Comparison of ENCODE assay signal across 16 cellular contexts in genomic region chr19:14198384-14199376, GRCh38. TPM values are rescaled to one million over a fixed set of nuclear protein-coding genes. Genes with fewer than 3 reads are reported as not detected.
DNase-seq lines count a peak whose midpoint lies in the region; ATAC-seq and TF ChIP-seq lines count a peak whose summit lies in the region.
"Had no signal": no experiment of that assay in that cellular context is flagged by ENCODE, and none has a peak within 500 bp of the region (broad histone marks: within the 10 kb centered on the region; RNA-seq: fewer than 3 reads in every experiment).

No MANE protein-coding gene starts in this region.

- ATAC-seq in SK-N-SH treated with all-trans-retinoic acid at 6 μM for 48 hours = no peak
- no peak for ATAC-seq in upper lobe of right lung
- ATAC-seq: heart right ventricle, lower lobe of right lung had no signal

- H3K4me2 ChIP-seq in SK-N-SH = no peak overlapping the region

- no peaks in the 10 kb centered on the region; the same call in 1 of the 2 replicates for H3K79me2 ChIP-seq in SK-N-SH (ENCODE audit: insufficient read depth)

- H3K27ac ChIP-seq in SK-N-SH (ENCODE audit: low read depth in 2 of 2, low read length in 1 of 2) (no peak overlapping the region), upper lobe of right lung (no peak overlapping the region)
- H3K27ac ChIP-seq: heart right ventricle, lower lobe of right lung, spleen, thyroid gland, VCaP had no signal

- H3K4me1 ChIP-seq in SK-N-SH (ENCODE audit: control insufficient read depth in 1 of 2, insufficient read depth in 2 of 2, low read depth in 1 of 2, low read length in 1 of 2) (no peaks in the 10 kb centered on the region; a peak in 1 of 4 replicates), upper lobe of right lung (no peaks in the 10 kb centered on the region)

- no peak overlapping the region for H3K9ac ChIP-seq in SK-N-SH

- peaks cover 3% of the 10 kb centered on the region for H3F3A ChIP-seq in SK-N-SH (replicated peaks; ENCODE audit: insufficient read depth)

- DNase-seq in SK-N-SH (peak; percentile 51), NCI-H1694 treated with DMSO at 0.1 percent for 48 hours (lab: John Stamatoyannopoulos, UW) (peak; percentile 47), cardiac fibroblast (ENCODE audit: low read depth in 2 of 2) (peak; percentile 12 to 30), putamen (ENCODE audit: low spot score) (peak; percentile 58), 8988T (no peak), upper lobe of right lung (no peak)
- no peak for DNase-seq in activated effector memory CD4-positive, alpha-beta T cell treated with Interleukin-2 at 50 U/mL for 16 hours
- DNase-seq: activated T-cell treated with anti-CD3 and anti-CD28 coated beads, Interleukin-2, amount 50 U/mL, for 1 hour; effector CD8-positive, alpha-beta T cell; heart right ventricle; lower lobe of right lung; NCI-H345; spleen; thyroid gland had no signal

- WGBS in SK-N-SH (ENCODE audit: low lambda C conversion rate) = 87% methylated on average over 17 of the region's 18 CpGs

- H3K9me2 ChIP-seq in SK-N-SH = no peaks in the 10 kb centered on the region

- intact Hi-C loops in upper lobe of right lung (cut with DNase I) = loop anchor here (10.0 kb wide), 1 partner anchor 136 kb away; no protein-coding TSS in a partner anchor

- TF ChIP-seq CTCF in SK-N-SH (IDR thresholded peaks at IDR 0.05) (no peak), cardiac fibroblast (IDR thresholded peaks at IDR 0.05; ENCODE audit: low read depth, low read length) (peak; percentile 21), upper lobe of right lung (IDR thresholded peaks at IDR 0.05) (no peak)

- no peak for TF ChIP-seq EP300 in SK-N-SH (IDR thresholded peaks at IDR 0.05; ENCODE audit: borderline replicate concordance in 1 of 2, low read depth in 1 of 2, low read length in 1 of 2)

- H3K27me3 ChIP-seq in SK-N-SH (ENCODE audit: insufficient read depth) (no peaks in the 10 kb centered on the region), upper lobe of right lung (no peaks in the 10 kb centered on the region)
- H3K27me3 ChIP-seq: heart right ventricle, thyroid gland had no signal

- CTCF ChIA-PET in SK-N-SH (lab: Yijun Ruan, JAX) = interaction anchor here (0.7 to 5.8 kb wide), 10 partner anchors 15 to 281 kb away, joined by 3 to 64 read pairs (median 4); no protein-coding TSS in a partner anchor

- peak; percentile 31; the same call in 1 of the 2 replicates for TF ChIP-seq RAD21 in SK-N-SH (IDR thresholded peaks at IDR 0.05; ENCODE audit: low read length)

- H3K4me3 ChIP-seq in SK-N-SH (ENCODE audit: low read depth in 2 of 2, low read length in 1 of 2) (no peak overlapping the region), cardiac fibroblast (replicated peaks in 1 of 2; ENCODE audit: low read depth in 2 of 2, low read length in 2 of 2) (no peak overlapping the region), upper lobe of right lung (no peak overlapping the region)
- H3K4me3 ChIP-seq: heart right ventricle, lower lobe of right lung, spleen, thyroid gland had no signal

- no peaks in the 10 kb centered on the region for H3K36me3 ChIP-seq in SK-N-SH (replicated peaks in 1 of 2; ENCODE audit: control insufficient read depth in 1 of 2, insufficient read depth in 2 of 2, low read length in 1 of 2)
- H3K36me3 ChIP-seq in upper lobe of right lung = no peaks in the 10 kb centered on the region
- H3K36me3 ChIP-seq: heart right ventricle, lower lobe of right lung, spleen, thyroid gland had no signal

- no peaks in the 10 kb centered on the region for H4K20me1 ChIP-seq in SK-N-SH (ENCODE audit: insufficient read depth)

- H3K9me3 ChIP-seq in SK-N-SH = no peaks in the 10 kb centered on the region
- no peaks in the 10 kb centered on the region for H3K9me3 ChIP-seq in upper lobe of right lung
- H3K9me3 ChIP-seq: heart right ventricle, lower lobe of right lung, spleen, thyroid gland had no signal

- no peak overlapping the region for H2AFZ ChIP-seq in SK-N-SH (ENCODE audit: low read depth)

- POLR2A ChIA-PET in SK-N-SH (lab: Yijun Ruan, JAX) = no interaction called here

TF ChIP-seq in SK-N-SH, 30 proteins besides CTCF, POLR2A, EP300 and RAD21:
- TF ChIP-seq PBX3 (IDR thresholded peaks at IDR 0.05) = no peak
- TF ChIP-seq RXRA (IDR thresholded peaks at IDR 0.05; ENCODE audit: borderline replicate concordance, low read depth) = no peak
- no peak for TF ChIP-seq NFIC (IDR thresholded peaks at IDR 0.05; ENCODE audit: borderline replicate concordance)
- no peak for TF ChIP-seq SIN3A (IDR thresholded peaks at IDR 0.05; ENCODE audit: borderline replicate concordance, low read depth, low read length)

TF ChIP-seq in SK-N-SH treated with all-trans-retinoic acid at 6 μM for 48 hours, 23 proteins besides CTCF, POLR2A, EP300 and RAD21:
- no peak for TF ChIP-seq TOX (CRISPR knock-in tag; IDR thresholded peaks at IDR 0.05; ENCODE audit: borderline replicate concordance)
- TF ChIP-seq OSR1 (CRISPR knock-in tag; IDR thresholded peaks at IDR 0.05) = no peak
- TF ChIP-seq GLIS3 (CRISPR knock-in tag; IDR thresholded peaks at IDR 0.05) = no peak
- no peak for TF ChIP-seq ARNTL (CRISPR knock-in tag; IDR thresholded peaks at IDR 0.05; ENCODE audit: borderline replicate concordance, low read depth)
- no peak for TF ChIP-seq RARB (CRISPR knock-in tag; IDR thresholded peaks at IDR 0.05)
- TF ChIP-seq ZFP30 (CRISPR knock-in tag; IDR thresholded peaks at IDR 0.05) = no peak
- TF ChIP-seq TCF4 (CRISPR knock-in tag; IDR thresholded peaks at IDR 0.05; ENCODE audit: borderline replicate concordance) = no peak

RNA-seq across cellular contexts. Expression of gene ADGRL1, which starts 7.3 kb away (rescaled TPM):
- 13.4 TPM in 2 replicates for polyA plus RNA-seq in SK-N-SH (2012; rRNA removed)
- 4.6 and 7.8 TPM in 2 replicates for polyA plus RNA-seq in SK-N-SH (2012; cell fraction: cytosol; rRNA removed)
- 30.2 and 34.8 TPM in 2 replicates for polyA plus RNA-seq in SK-N-SH (2012; cell fraction: nucleus; rRNA removed)
- total RNA-seq in upper lobe of right lung = 26.3 TPM

Comparison
In these comparisons a context has a peak if more than half of its experiments do, and no peak if none do; other contexts are left out.
1. DNase-seq: peak in SK-N-SH (single experiment), NCI-H1694 treated with DMSO at 0.1 percent for 48 hours (single experiment), cardiac fibroblast (2 of 2) and putamen (single experiment); none in 8988T (single experiment), upper lobe of right lung (single experiment) and activated effector memory CD4-positive, alpha-beta T cell treated with Interleukin-2 at 50 U/mL for 16 hours (single experiment).